Comparison of ENCODE assay signal across 9 cellular contexts in genomic region chr20:44247676-44248419, GRCh38. TPM values are rescaled to one million over a fixed set of nuclear protein-coding genes. Genes with fewer than 3 reads are reported as not detected.
DNase-seq lines count a peak whose midpoint lies in the region; ATAC-seq and TF ChIP-seq lines count a peak whose summit lies in the region.
"Had no signal": no experiment of that assay in that cellular context is flagged by ENCODE, and none has a peak within 500 bp of the region (broad histone marks: within the 10 kb centered on the region; RNA-seq: fewer than 3 reads in every experiment).

No MANE protein-coding gene starts in this region.

- H3K4me2 ChIP-seq in SK-N-SH: peak overlapping the region; percentile 80
- H3K4me2 ChIP-seq: BLaER1 treated with 17β-estradiol and CSF1 and Interleukin-3, amounts not matched to agents 10 nM and 100 nM had no signal

- no peaks in the 10 kb centered on the region for H3K36me3 ChIP-seq in SK-N-SH (replicated peaks in 1 of 2; ENCODE audit: control insufficient read depth in 1 of 2, insufficient read depth in 2 of 2, low read length in 1 of 2)
- no peaks in the 10 kb centered on the region for H3K36me3 ChIP-seq in neuron (ENCODE audit: insufficient read depth, low read length)
- H3K36me3 ChIP-seq: BLaER1 treated with 17β-estradiol and CSF1 and Interleukin-3, amounts not matched to agents 10 nM and 100 nM had no signal

- no peaks in the 10 kb centered on the region for H4K20me1 ChIP-seq in SK-N-SH (ENCODE audit: insufficient read depth)

- no peak for TF ChIP-seq RAD21 in SK-N-SH (IDR thresholded peaks at IDR 0.05; ENCODE audit: low read length)

- peak overlapping the region; percentile 52 to 53 for H3K4me3 ChIP-seq in SK-N-SH (ENCODE audit: low read depth in 2 of 2, low read length in 1 of 2)
- H3K4me3 ChIP-seq in neuron (ENCODE audit: low read length): peak overlapping the region; percentile 62
- H3K4me3 ChIP-seq: BLaER1 treated with 17β-estradiol and CSF1 and Interleukin-3, amounts not matched to agents 10 nM and 100 nM had no signal

- no peaks in the 10 kb centered on the region for H3K79me2 ChIP-seq in SK-N-SH (ENCODE audit: insufficient read depth)

- no peak overlapping the region for H2AFZ ChIP-seq in SK-N-SH (ENCODE audit: low read depth)
- peak overlapping the region; percentile 71 for H2AFZ ChIP-seq in neuron (ENCODE audit: low read depth, low read length)

- H3K4me1 ChIP-seq in SK-N-SH (ENCODE audit: control insufficient read depth in 1 of 2, insufficient read depth in 2 of 2, low read depth in 1 of 2, low read length in 1 of 2) (peaks cover 0 to 4% of the 10 kb centered on the region in 2 experiments; a peak in 2 of 4 replicates), neuron (ENCODE audit: insufficient read depth, low read length) (peaks cover 12% of the 10 kb centered on the region)
- H3K4me1 ChIP-seq: BLaER1 treated with 17β-estradiol and CSF1 and Interleukin-3, amounts not matched to agents 10 nM and 100 nM had no signal

- ATAC-seq in GM18858 (IDR thresholded peaks at IDR 0.05; ENCODE audit: unreplicated experiment): no peak

- no peak for TF ChIP-seq POLR2A in erythroblast (IDR thresholded peaks at IDR 0.05; ENCODE audit: low read length)

- TF ChIP-seq CTCF in SK-N-SH (IDR thresholded peaks at IDR 0.05): peak; percentile 55

- DNase-seq in SIG-M5 treated with dmso at 0.1 percent for 504 hours (lab: John Stamatoyannopoulos, UW; ENCODE audit: unreplicated experiment): peak; percentile 21
- no peak for DNase-seq in SIG-M5 (lab: John Stamatoyannopoulos, UW)
- peak; percentile 69 for DNase-seq in SK-N-SH
- DNase-seq in erythroblast (lab: John Stamatoyannopoulos, UW): peak; percentile 58 to 68
- DNase-seq in occipital lobe (lab: John Stamatoyannopoulos, UW): no peak
- DNase-seq in middle frontal gyrus (ENCODE audit: extremely low spot score, low spot score): no peak

- H3K9me3 ChIP-seq in SK-N-SH (no peaks in the 10 kb centered on the region), neuron (ENCODE audit: low read length) (no peaks in the 10 kb centered on the region)
- H3K9me3 ChIP-seq: BLaER1 treated with 17β-estradiol and CSF1 and Interleukin-3, amounts not matched to agents 10 nM and 100 nM had no signal

- peak overlapping the region in 1 of 2 experiments; percentile 48; a peak in 1 of 4 replicates for H3K27ac ChIP-seq in SK-N-SH (ENCODE audit: low read depth in 2 of 2, low read length in 1 of 2)
- H3K27ac ChIP-seq: BLaER1 treated with 17β-estradiol and CSF1 and Interleukin-3, amounts not matched to agents 10 nM and 100 nM had no signal

- POLR2A ChIA-PET in SK-N-SH (lab: Yijun Ruan, JAX): interaction anchor here (1.0 to 1.6 kb wide), 2 partner anchors 9 to 63 kb away, joined by 3 to 4 read pairs; partner anchors contain the start of gene FITM2

- H3F3A ChIP-seq in SK-N-SH (replicated peaks; ENCODE audit: insufficient read depth): no peaks in the 10 kb centered on the region

- H3K9ac ChIP-seq in SK-N-SH: no peak overlapping the region
- H3K9ac ChIP-seq: BLaER1 treated with 17β-estradiol and CSF1 and Interleukin-3, amounts not matched to agents 10 nM and 100 nM had no signal

- H3K9me2 ChIP-seq in SK-N-SH: no peaks in the 10 kb centered on the region

- WGBS in SK-N-SH (ENCODE audit: low lambda C conversion rate): 27% methylated on average over 19 of the region's 26 CpGs

- TF ChIP-seq EP300 in SK-N-SH (IDR thresholded peaks at IDR 0.05; ENCODE audit: borderline replicate concordance in 1 of 2, low read depth in 1 of 2, low read length in 1 of 2): no peak

- CTCF ChIA-PET in SK-N-SH (lab: Yijun Ruan, JAX): interaction anchor here (0.6 to 3.2 kb wide), 7 partner anchors 13 to 141 kb away, joined by 3 to 18 read pairs (median 4); partner anchors contain the start of gene FITM2

- H3K27me3 ChIP-seq in SK-N-SH (ENCODE audit: insufficient read depth) (peaks cover 5% of the 10 kb centered on the region; the same call in 1 of the 2 replicates), neuron (ENCODE audit: insufficient read depth, low read length) (no peaks in the 10 kb centered on the region)

TF ChIP-seq in SK-N-SH, 30 proteins besides CTCF, POLR2A, EP300 and RAD21:
- TF ChIP-seq ZBTB33 (IDR thresholded peaks at IDR 0.05; ENCODE audit: borderline replicate concordance, low read depth) (no peak), REST (IDR thresholded peaks at IDR 0.05; ENCODE audit: low read depth, low read length) (peak; percentile 97), TAF1 (IDR thresholded peaks at IDR 0.05; ENCODE audit: borderline replicate concordance, low read depth, low read length) (no peak)

RNA-seq across cellular contexts. Expression of gene GDAP1L1, which starts 0.7 kb away (rescaled TPM):
- 0.30 and 0.55 TPM in 2 replicates for polyA plus RNA-seq in SK-N-SH (2012; rRNA removed)
- polyA plus RNA-seq in SK-N-SH (2012; cell fraction: cytosol; rRNA removed): 0.28 and 1.2 TPM in 2 replicates
- polyA plus RNA-seq in SK-N-SH (2012; cell fraction: nucleus; rRNA removed): 0.34 and 0.70 TPM in 2 replicates
- 121 TPM for total RNA-seq in occipital lobe

RNA-seq across cellular contexts. Expression of gene OSER1, which starts 37.3 kb away (rescaled TPM):
- 22.3 and 31.0 TPM in 2 replicates for polyA plus RNA-seq in SK-N-SH (2012; rRNA removed)
- 21.3 and 25.1 TPM in 2 replicates for polyA plus RNA-seq in SK-N-SH (2012; cell fraction: cytosol; rRNA removed)
- 44.4 and 73.2 TPM in 2 replicates for polyA plus RNA-seq in SK-N-SH (2012; cell fraction: nucleus; rRNA removed)
- total RNA-seq in occipital lobe: 35.9 TPM

Comparison
In these comparisons a context has a peak if more than half of its experiments do, and no peak if none do; other contexts are left out.
1. DNase-seq: peak in SIG-M5 treated with dmso at 0.1 percent for 504 hours (single experiment), SK-N-SH (single experiment) and erythroblast (2 of 2); none in SIG-M5 (single experiment), occipital lobe (single experiment) and middle frontal gyrus (single experiment).